In genomic region chr22:43419371-43420080, GRCh38 we compare ENCODE assay signal across 27 cellular contexts. TPM values are rescaled to one million over a fixed set of nuclear protein-coding genes. Genes with fewer than 3 reads are reported as not detected.
"Had no signal": no experiment of that assay in that cellular context is flagged by ENCODE, and none has a peak within 500 bp of the region (broad histone marks: within the 10 kb centered on the region; RNA-seq: fewer than 3 reads in every experiment).

No MANE protein-coding gene starts in this region.

- H3K36me3 Mint-ChIP-seq: activated naive CD4-positive, alpha-beta T cell treated with anti-CD3 and anti-CD28 coated beads, Interleukin-2, amount 50 U/mL, for 72 hours had no signal

- H3K4me1 Mint-ChIP-seq: activated B cell treated with CpG ODN at 0.5 μM for 24 hours; activated CD4-positive, alpha-beta T cell treated with anti-CD3 and anti-CD28 coated beads, Interleukin-2, amount 10 ng/mL, durations not matched to agents 24 days and 14 days; activated naive CD8-positive, alpha-beta T cell treated with anti-CD3 and anti-CD28 coated beads, Interleukin-2, amount 50 U/mL, for 24 hours had no signal

- DNase-seq: activated B cell treated with CpG ODN at 0.5 μM for 24 hours; activated CD4-positive, alpha-beta T cell treated with anti-CD3 and anti-CD28 coated beads for 1 hour; activated CD4-positive, alpha-beta T cell treated with anti-CD3 and anti-CD28 coated beads, Interleukin-2, amount 10 ng/mL, durations not matched to agents 24 days and 14 days; activated CD4-positive, alpha-beta T cell treated with anti-CD3 and anti-CD28 coated beads, Interleukin-2, amount 50 U/mL, for 48 hours; activated effector memory CD4-positive, alpha-beta T cell treated with anti-CD3 and anti-CD28 coated beads, Interleukin-2, amount 50 U/mL, for 16 hours; activated naive CD4-positive, alpha-beta T cell treated with Interleukin-2 at 50 U/mL for 16 hours; activated naive CD8-positive, alpha-beta T cell treated with anti-CD3 and anti-CD28 coated beads, Interleukin-2, amount 50 U/mL, for 24 hours; activated T-cell treated with anti-CD3 and anti-CD28 coated beads, Interleukin-2, amount 50 U/mL, for 4 hours; amniotic stem cell; brain microvascular endothelial cell; KG1; NCI-H1092 treated with DMSO at 0.1 percent for 48 hours; NCI-H1417 treated with DMSO at 0.1 percent for 48 hours; NCI-H1694; NCI-H2029; NCI-H2107; NCI-H510A treated with DMSO at 0.1 percent for 48 hours; NCI-H69; PC-3; SHP77 treated with DMSO at 0.1 percent for 48 hours had no signal

- H3K9me3 Mint-ChIP-seq: activated B cell treated with CpG ODN at 0.5 μM for 24 hours; activated CD4-positive, alpha-beta T cell treated with anti-CD3 and anti-CD28 coated beads, Interleukin-2, amount 10 ng/mL, durations not matched to agents 24 days and 14 days; activated naive CD4-positive, alpha-beta T cell treated with anti-CD3 and anti-CD28 coated beads, Interleukin-2, amount 50 U/mL, for 72 hours; activated naive CD8-positive, alpha-beta T cell treated with anti-CD3 and anti-CD28 coated beads, Interleukin-2, amount 50 U/mL, for 24 hours; activated T-cell treated with anti-CD3 and anti-CD28 coated beads, Interleukin-2, amount 50 U/mL, for 4 hours; T-helper 1 cell treated with Interleukin-12 subunit alpha and Interleukin-12 subunit beta and Interleukin-4 antibody, amounts not matched to agents 30 μg/mL and 1 μg/mL, for 36 hours had no signal

- H3K4me3 Mint-ChIP-seq: activated B cell treated with CpG ODN at 0.5 μM for 24 hours; activated CD4-positive, alpha-beta T cell treated with anti-CD3 and anti-CD28 coated beads, Interleukin-2, amount 10 ng/mL, durations not matched to agents 24 days and 14 days; activated naive CD8-positive, alpha-beta T cell treated with anti-CD3 and anti-CD28 coated beads, Interleukin-2, amount 50 U/mL, for 24 hours; activated T-cell treated with anti-CD3 and anti-CD28 coated beads, Interleukin-2, amount 50 U/mL, for 4 hours; T-helper 1 cell treated with Interleukin-12 subunit alpha and Interleukin-12 subunit beta and Interleukin-4 antibody, amounts not matched to agents 30 μg/mL and 1 μg/mL, for 36 hours had no signal

- FAIRE-seq: astrocyte, RCC 7860 had no signal

- H3K4me3 ChIP-seq: cardiac muscle cell had no signal

- ATAC-seq: activated naive CD4-positive, alpha-beta T cell treated with anti-CD3 and anti-CD28 coated beads, Interleukin-2, amount 50 U/mL, for 72 hours; activated naive CD8-positive, alpha-beta T cell treated with anti-CD3 and anti-CD28 coated beads, Interleukin-2, amount 50 U/mL, for 24 hours; activated T-cell treated with anti-CD3 and anti-CD28 coated beads, Interleukin-2, amount 50 U/mL, for 4 hours; PC-3 had no signal

- H3K27ac ChIP-seq: brain microvascular endothelial cell, cardiac muscle cell had no signal

- H3K27ac Mint-ChIP-seq: activated B cell treated with CpG ODN at 0.5 μM for 24 hours; activated CD4-positive, alpha-beta T cell treated with anti-CD3 and anti-CD28 coated beads, Interleukin-2, amount 10 ng/mL, durations not matched to agents 24 days and 14 days; activated naive CD8-positive, alpha-beta T cell treated with anti-CD3 and anti-CD28 coated beads, Interleukin-2, amount 50 U/mL, for 24 hours; T-helper 1 cell treated with Interleukin-12 subunit alpha and Interleukin-12 subunit beta and Interleukin-4 antibody, amounts not matched to agents 30 μg/mL and 1 μg/mL, for 36 hours had no signal

- H3K36me3 ChIP-seq: brain microvascular endothelial cell, cardiac muscle cell had no signal

RNA-seq across cellular contexts. Expression of gene MPPED1, which starts 7.7 kb away (rescaled TPM):
- total RNA-seq: activated B cell treated with CpG ODN at 0.5 μM for 24 hours; activated CD4-positive, alpha-beta T cell treated with anti-CD3 and anti-CD28 coated beads, Interleukin-2, amount 10 ng/mL, durations not matched to agents 24 days and 14 days; activated naive CD4-positive, alpha-beta T cell treated with anti-CD3 and anti-CD28 coated beads, Interleukin-2, amount 50 U/mL, for 72 hours; activated T-cell treated with anti-CD3 and anti-CD28 coated beads, Interleukin-2, amount 50 U/mL, for 4 hours; astrocyte; LHCN-M2; MCF 10A; PC-3 had no signal
- polyA plus RNA-seq: cardiac muscle cell had no signal
